ENCODE assay signal across 26 cellular contexts in the genomic region with DNA sequence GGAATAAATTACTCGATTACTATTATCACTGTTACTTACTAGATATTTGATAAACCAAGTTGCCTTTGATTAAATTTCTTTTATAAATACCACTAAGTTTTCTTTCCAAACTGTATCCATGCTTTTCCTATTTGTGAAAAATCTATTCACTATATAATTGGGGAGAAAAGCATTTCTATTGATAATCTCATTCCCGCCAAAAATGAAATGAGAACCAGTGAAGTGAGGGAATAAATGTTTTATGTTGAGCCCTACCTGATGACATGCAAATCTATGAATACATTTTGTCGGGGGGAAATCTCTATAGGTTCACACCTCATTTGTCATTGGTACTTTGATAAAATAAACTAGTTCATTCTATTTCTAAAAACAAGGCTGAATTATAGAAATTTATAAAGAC.
"Had no signal": no experiment of that assay in that cellular context is flagged by ENCODE, and none has a peak within 500 bp of the region (broad histone marks: within the 10 kb centered on the region; RNA-seq: fewer than 3 reads in every experiment).

No MANE protein-coding gene starts in this region.

- ATAC-seq: stimulated activated effector memory CD8-positive, alpha-beta T cell treated with anti-CD3 and anti-CD28 coated beads, Interleukin-12 subunit alpha, Interleukin-12 subunit beta, amount 100 ng/mL, for 72 hours; stimulated activated memory B cell treated with anti-CD40 and anti-IgM and Interleukin-4, amounts not matched to agents 10 μg/mL and 1 μg/mL and 100 μg/mL, for 72 hours; stimulated activated naive B cell treated with anti-CD40 and anti-IgM and Interleukin-4, amounts not matched to agents 10 μg/mL and 1 μg/mL and 100 μg/mL, for 72 hours; stimulated activated naive CD8-positive, alpha-beta T cell treated with anti-CD3 and anti-CD28 coated beads, Interleukin-15, amount 100 ng/mL, for 72 hours; stimulated activated naive CD8-positive, alpha-beta T cell treated with anti-CD3 and anti-CD28 coated beads, Interleukin-15, Interleukin-2, amounts not matched to agents 100 U/mL and 50 U/mL, for 24 hours; upper lobe of right lung had no signal

- H3K27me3 ChIP-seq: stomach, suprapubic skin, thyroid gland, tibial artery, tibial nerve, transverse colon, upper lobe of left lung, upper lobe of right lung, uterus, vagina had no signal

- DNase-seq: stimulated activated CD4-positive, alpha-beta T cell treated with anti-CD3 and anti-CD28 coated beads, Interleukin-2, amount 100 ng/mL, for 48 hours; stimulated activated CD4-positive, alpha-beta T cell treated with anti-CD3 and anti-CD28 coated beads, Interleukin-4, amount 100 ng/mL, for 1 hour; stimulated activated CD4-positive, alpha-beta T cell treated with anti-CD3 and anti-CD28 coated beads, Interleukin-4, amount 100 ng/mL, for 24 hours; stimulated activated CD4-positive, alpha-beta T cell treated with anti-CD3 and anti-CD28 coated beads, Interleukin-4, amount 100 ng/mL, for 4 hours; stimulated activated CD8-positive, alpha-beta memory T cell treated with anti-CD3 and anti-CD28 coated beads, Interleukin-4, amount 100 ng/mL, for 48 hours; stimulated activated naive B cell treated with anti-CD40 and anti-IgM and Interleukin-4, amounts not matched to agents 10 μg/mL and 1 μg/mL and 100 μg/mL, for 72 hours; stimulated activated naive CD4-positive, alpha-beta T cell; stimulated activated naive CD4-positive, alpha-beta T cell treated with Interleukin-2 at 50 U/mL for 16 hours; stimulated activated naive CD8-positive, alpha-beta T cell treated with anti-CD3 and anti-CD28 coated beads, Interleukin-15, amount 100 ng/mL, for 72 hours; stimulated activated naive CD8-positive, alpha-beta T cell treated with anti-CD3 and anti-CD28 coated beads, Interleukin-15, Interleukin-2, amounts not matched to agents 100 U/mL and 50 U/mL, for 24 hours; stomach; substantia nigra; thyroid gland; tibial artery; transverse colon; trophoblast cell; upper lobe of left lung; upper lobe of right lung; uterus had no signal

- FAIRE-seq: urothelium cell line had no signal

- H3K4me3 ChIP-seq: stomach, suprapubic skin, thoracic aorta, thyroid gland, tibial artery, tibial nerve, transverse colon, upper lobe of left lung, upper lobe of right lung, uterus, vagina had no signal

- H3K27ac ChIP-seq: stomach, suprapubic skin, thoracic aorta, thyroid gland, tibial artery, tibial nerve, transverse colon, upper lobe of left lung, upper lobe of right lung, uterus, vagina had no signal

- H3K4me1 ChIP-seq: suprapubic skin, thyroid gland, tibial artery, tibial nerve, transverse colon, upper lobe of left lung, upper lobe of right lung, uterus, vagina had no signal

- H3K9me3 ChIP-seq: stomach, suprapubic skin, thoracic aorta, thyroid gland, tibial artery, tibial nerve, transverse colon, upper lobe of left lung, upper lobe of right lung, uterus, vagina had no signal

- H3K36me3 ChIP-seq: stomach, suprapubic skin, thoracic aorta, thyroid gland, tibial artery, tibial nerve, transverse colon, upper lobe of left lung, upper lobe of right lung, uterus, vagina had no signal
